In genomic region chr11:3807856-3808845, GRCh38 we compare ENCODE assay signal across 8 cellular contexts. TPM values are rescaled to one million over a fixed set of nuclear protein-coding genes. Genes with fewer than 3 reads are reported as not detected.
DNase-seq lines count a peak whose midpoint lies in the region; ATAC-seq and TF ChIP-seq lines count a peak whose summit lies in the region.

PGAP2 (plus strand) TSS chr11:3808560; CDS start chr11:3811260, 2,700 bp downstream.

- H3K9me3 ChIP-seq in left lung = no peaks in the 10 kb centered on the region

- ATAC-seq in HG02870 (IDR thresholded peaks at IDR 0.05; ENCODE audit: unreplicated experiment) = peak; percentile 52
- peak; percentile 92 for ATAC-seq in left lung

- H3K4me1 ChIP-seq in left lung = peaks cover 0 to 9% of the 10 kb centered on the region in 2 donors

- intact Hi-C loops in left lung (cut with DNase I) = no loop called here

- H3K4me3 ChIP-seq in left lung = peak within 1 kb of the TSS; percentile 66 to 76

- DNase-seq in NCI-H2029 (lab: John Stamatoyannopoulos, UW) = peak; percentile 47
- no peak for DNase-seq in NCI-H2029 treated with DMSO at 0.1 percent for 48 hours (lab: John Stamatoyannopoulos, UW)
- peak; percentile 83 for DNase-seq in NCI-H2227 (lab: John Stamatoyannopoulos, UW; ENCODE audit: unreplicated experiment)
- peak; percentile 30 for DNase-seq in activated CD4-positive, alpha-beta T cell treated with anti-CD3 and anti-CD28 coated beads for 1 hour
- peak; percentile 73 for DNase-seq in dermis blood vessel endothelial cell
- DNase-seq in left lung = peak; percentile 74 to 94
- DNase-seq in stimulated activated CD4-positive, alpha-beta T cell treated with anti-CD3 and anti-CD28 coated beads, Interleukin-4, amount 100 ng/mL, for 4 hours = peak; percentile 43 to 67

- TF ChIP-seq CTCF in left lung (IDR thresholded peaks at IDR 0.05) = peak; percentile 56 to 62

- H3K27me3 ChIP-seq in left lung = no peaks in the 10 kb centered on the region

- peak within 1 kb of the TSS; percentile 58 to 79 for H3K27ac ChIP-seq in left lung

- no peaks in the 10 kb centered on the region for H3K36me3 ChIP-seq in left lung

RNA-seq across cellular contexts. Expression of gene PGAP2, which starts in this region (rescaled TPM):
- total RNA-seq in dermis blood vessel endothelial cell (7.3 and 10.2 TPM in 2 replicates), left lung (10 to 100 TPM; 19.5 to 26.5 TPM)
